In the genomic region with DNA sequence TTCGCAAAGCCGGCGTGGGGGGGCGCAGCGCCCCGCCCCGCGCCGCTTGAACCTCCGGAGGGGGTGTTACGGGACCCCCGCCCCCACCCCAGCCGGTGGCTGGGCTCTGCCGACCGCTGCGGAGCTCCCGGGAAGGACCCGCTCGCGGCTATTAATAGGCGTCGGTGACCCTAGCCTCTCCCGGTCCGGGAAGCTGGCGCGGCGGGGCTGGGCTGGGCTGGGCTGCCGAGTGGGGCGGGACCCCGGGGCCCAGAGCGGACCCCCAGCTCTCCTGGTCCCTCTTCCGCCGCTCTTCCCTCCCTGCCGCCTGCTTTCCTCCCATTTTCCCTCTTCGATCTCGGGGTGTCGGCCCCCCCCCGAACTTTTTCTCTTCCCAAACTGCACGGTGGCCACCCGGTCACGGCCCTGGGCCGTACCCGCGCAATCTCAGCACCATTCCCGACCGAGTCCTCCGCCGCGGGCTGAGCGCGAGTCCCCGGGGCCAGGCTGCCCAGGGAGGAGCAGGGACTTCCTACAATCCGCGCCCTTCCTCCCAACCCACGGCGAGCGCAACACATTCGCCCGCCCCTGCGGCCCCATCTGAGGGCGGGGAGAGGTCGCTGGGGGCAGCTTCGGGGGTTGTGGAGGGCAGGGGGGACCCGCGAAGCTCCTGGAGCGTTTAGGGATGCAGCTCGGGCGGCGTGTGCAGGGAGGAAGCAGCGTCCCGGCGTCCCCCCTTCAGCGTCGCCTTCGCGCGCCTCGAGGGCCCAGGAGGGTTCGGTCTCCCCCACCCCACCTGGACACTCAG, we compare ENCODE assay signal across 8 cellular contexts. TPM values are rescaled to one million over a fixed set of nuclear protein-coding genes. Genes with fewer than 3 reads are reported as not detected.
DNase-seq lines count a peak whose midpoint lies in the region; ATAC-seq and TF ChIP-seq lines count a peak whose summit lies in the region.

No MANE protein-coding gene starts in this region.

- peaks cover 15% of the 10 kb centered on the region for H3K27me3 Mint-ChIP-seq in endothelial cell (ENCODE audit: unreplicated experiment)
- peaks cover 42% of the 10 kb centered on the region for H3K27me3 Mint-ChIP-seq in nephron (ENCODE audit: low read depth)

- DNase-seq in AG09309 (ENCODE audit: low read depth) (no peak), endothelial cell (ENCODE audit: low spot score) (peak; percentile 33), OCI-LY7 (ENCODE audit: low spot score) (no peak), erythroblast (lab: John Stamatoyannopoulos, UW) (no peak)
- DNase-seq in stimulated activated naive CD4-positive, alpha-beta T cell treated with Interleukin-2 at 50 U/mL for 16 hours (lab: John Stamatoyannopoulos, UW), result no peak

- H3K4me2 ChIP-seq in OCI-LY7 (ENCODE audit: low read length), result no peak overlapping the region

- H3K36me3 ChIP-seq in HUES6 (ENCODE audit: control insufficient read depth, insufficient read depth, low read length), result no peaks in the 10 kb centered on the region
- H3K36me3 ChIP-seq in OCI-LY7 (ENCODE audit: insufficient read depth, low read length), result no peaks in the 10 kb centered on the region

- H3K9me3 Mint-ChIP-seq in endothelial cell (ENCODE audit: unreplicated experiment), result no peaks in the 10 kb centered on the region
- H3K9me3 Mint-ChIP-seq in nephron, result no peaks in the 10 kb centered on the region

- no peak overlapping the region for H2AFZ ChIP-seq in OCI-LY7 (ENCODE audit: low read length)

- H3K4me3 ChIP-seq in AG09309 (ENCODE audit: control insufficient read depth, low read depth, low read length) (peak overlapping the region; percentile 71), HUES6 (ENCODE audit: low read depth, low read length) (peak overlapping the region; percentile 64), OCI-LY7 (ENCODE audit: low read depth, low read length, poor library complexity, severe bottlenecking) (no peak overlapping the region)

- H3K9me3 ChIP-seq in HUES6 (ENCODE audit: control insufficient read depth, insufficient read depth, low read depth, low read length) (no peaks in the 10 kb centered on the region), OCI-LY7 (ENCODE audit: low read length) (no peaks in the 10 kb centered on the region)

- no peak for ATAC-seq in HG02852 (IDR thresholded peaks at IDR 0.05; ENCODE audit: unreplicated experiment)

- H3K27ac ChIP-seq in HUES6 (ENCODE audit: low read depth, low read length) (no peak overlapping the region), OCI-LY7 (ENCODE audit: low read depth, low read length, poor library complexity, severe bottlenecking) (no peak overlapping the region)

- CTCF ChIA-PET in OCI-LY7 (lab: Charles Lee; ENCODE audit: unreplicated experiment), result no interaction called here

- peaks cover 13% of the 10 kb centered on the region for H3K4me1 ChIP-seq in HUES6 (ENCODE audit: control insufficient read depth, insufficient read depth, low read length)
- no peaks in the 10 kb centered on the region for H3K4me1 ChIP-seq in OCI-LY7 (ENCODE audit: insufficient read depth, low read length, poor library complexity, severe bottlenecking)

- H3K36me3 Mint-ChIP-seq in endothelial cell (ENCODE audit: low read depth, unreplicated experiment) (no peaks in the 10 kb centered on the region), nephron (ENCODE audit: low read depth) (no peaks in the 10 kb centered on the region)

- H3K9ac ChIP-seq in HUES6 (ENCODE audit: low read length), result peak overlapping the region; percentile 67

- intact Hi-C loops in OCI-LY7 (cut with micrococcal nuclease; ENCODE audit: unreplicated experiment), result loop anchor here (10.0 kb wide), 1 partner anchor 92 kb away; the partner anchor contains the start of gene PSMG3

- POLR2A ChIA-PET in OCI-LY7 (lab: Charles Lee), result no interaction called here

- peaks cover 88% of the 10 kb centered on the region for H3K27me3 ChIP-seq in HUES6 (ENCODE audit: control insufficient read depth, insufficient read depth, low read length)

- H3K9me2 ChIP-seq in OCI-LY7 (ENCODE audit: insufficient read depth, low read length), result no peaks in the 10 kb centered on the region

- H3K4me1 Mint-ChIP-seq in endothelial cell (ENCODE audit: unreplicated experiment), result peaks cover 5% of the 10 kb centered on the region
- peaks cover 6% of the 10 kb centered on the region for H3K4me1 Mint-ChIP-seq in nephron

- H3K79me2 ChIP-seq in OCI-LY7 (ENCODE audit: insufficient read depth, low read depth, low read length), result no peaks in the 10 kb centered on the region

- no peak overlapping the region for H3K27ac Mint-ChIP-seq in endothelial cell (ENCODE audit: unreplicated experiment)
- H3K27ac Mint-ChIP-seq in nephron, result no peak overlapping the region

- TF ChIP-seq CTCF in AG09309 (IDR thresholded peaks at IDR 0.05; ENCODE audit: control insufficient read depth, insufficient read depth, low read depth, low read length, missing control alignments) (no peak), endothelial cell (IDR thresholded peaks at IDR 0.05; ENCODE audit: unreplicated experiment) (no peak), nephron (IDR thresholded peaks at IDR 0.05; ENCODE audit: unreplicated experiment in 3 of 3) (no peak), OCI-LY7 (conservative IDR thresholded peaks at IDR 0.05; ENCODE audit: low read length) (no peak)

- peak overlapping the region; percentile 85 for H3K4me3 Mint-ChIP-seq in endothelial cell (ENCODE audit: unreplicated experiment)
- peak overlapping the region; percentile 82 to 94 (median 85) for H3K4me3 Mint-ChIP-seq in nephron

- H4K20me1 ChIP-seq in OCI-LY7 (ENCODE audit: insufficient read depth, low read length), result no peaks in the 10 kb centered on the region

- no TSS peak for BruUV-seq in OCI-LY7 (replicated peaks; lab: Mats Ljungman, UMichigan)

- TF ChIP-seq POLR2A in erythroblast (IDR thresholded peaks at IDR 0.05; ENCODE audit: low read length), result no peak

RNA-seq across cellular contexts. Expression of gene ELFN1, which starts 3.1 kb away (rescaled TPM):
- total RNA-seq in endothelial cell (ENCODE audit: unreplicated experiment) (10.6 TPM), OCI-LY7 (2022) (not detected in 2 replicates)
- total RNA-seq in OCI-LY7 (2014; rRNA removed; shearing (Covaris generic)), result not detected in 2 replicates

Comparison
In these comparisons a context has a peak if more than half of its experiments do, and no peak if none do; other contexts are left out.
1. RNA of gene ELFN1, which starts 3.1 kb away (total RNA-seq): 10.6 TPM in endothelial cell (single experiment); not detected in OCI-LY7; every median in the first group is over 10 times any median in the second.